ENCODE assay signal across 19 cellular contexts in genomic region chr15:56973463-56973862, GRCh38. TPM values are rescaled to one million over a fixed set of nuclear protein-coding genes. Genes with fewer than 3 reads are reported as not detected.
DNase-seq lines count a peak whose midpoint lies in the region; ATAC-seq, FAIRE-seq and TF ChIP-seq lines count a peak whose summit lies in the region.
"Had no signal": no experiment of that assay in that cellular context is flagged by ENCODE, and none has a peak within 500 bp of the region (broad histone marks: within the 10 kb centered on the region; RNA-seq: fewer than 3 reads in every experiment).

No MANE protein-coding gene starts in this region.

- H2AFZ ChIP-seq in SK-N-SH (ENCODE audit: low read depth) (no peak overlapping the region), DND-41 (ENCODE audit: low read depth, low read length) (no peak overlapping the region), astrocyte (ENCODE audit: low read depth, low read length) (no peak overlapping the region), osteoblast (ENCODE audit: low read length) (no peak overlapping the region)

- no peaks in the 10 kb centered on the region for H3K9me3 ChIP-seq in SK-N-SH
- H3K9me3 ChIP-seq in DND-41 (ENCODE audit: insufficient read depth, low read length, severe bottlenecking) = no peaks in the 10 kb centered on the region
- H3K9me3 ChIP-seq in astrocyte (ENCODE audit: insufficient read depth, low read depth, low read length) = no peaks in the 10 kb centered on the region
- no peaks in the 10 kb centered on the region for H3K9me3 ChIP-seq in osteoblast (ENCODE audit: low read depth, low read length)

- H3F3A ChIP-seq in SK-N-SH (replicated peaks; ENCODE audit: insufficient read depth) = peaks cover 20% of the 10 kb centered on the region

- H3K9ac ChIP-seq in SK-N-SH (no peak overlapping the region), DND-41 (ENCODE audit: low read depth, low read length) (no peak overlapping the region), astrocyte (ENCODE audit: low read length) (no peak overlapping the region)

- no peak for ATAC-seq in SK-N-SH treated with all-trans-retinoic acid at 6 μM for 48 hours
- ATAC-seq in DND-41 (ENCODE audit: insufficient read depth, low read depth) = no peak
- ATAC-seq: HepG2 had no signal

- peaks cover 100% of the 10 kb centered on the region for H3K79me2 ChIP-seq in SK-N-SH (ENCODE audit: insufficient read depth)
- peaks cover 99% of the 10 kb centered on the region for H3K79me2 ChIP-seq in DND-41 (ENCODE audit: insufficient read depth, low read length)
- peaks cover 96% of the 10 kb centered on the region for H3K79me2 ChIP-seq in astrocyte (ENCODE audit: insufficient read depth, low read length)
- peaks cover 95% of the 10 kb centered on the region for H3K79me2 ChIP-seq in osteoblast (ENCODE audit: insufficient read depth, low read length)

- H3K4me1 ChIP-seq in SK-N-SH (ENCODE audit: control insufficient read depth in 1 of 2, insufficient read depth in 2 of 2, low read depth in 1 of 2, low read length in 1 of 2) = peaks cover 6 to 21% of the 10 kb centered on the region in 2 experiments; a peak in 2 of 4 replicates
- H3K4me1 ChIP-seq in DND-41 (ENCODE audit: insufficient read depth, low read length) = peaks cover 59% of the 10 kb centered on the region
- H3K4me1 ChIP-seq in astrocyte (ENCODE audit: insufficient read depth, low read length) = no peaks in the 10 kb centered on the region
- H3K4me1 ChIP-seq in osteoblast (ENCODE audit: insufficient read depth, low read length) = no peaks in the 10 kb centered on the region

- H3K27ac ChIP-seq in SK-N-SH (ENCODE audit: low read depth in 2 of 2, low read length in 1 of 2) (0 out of 4 replicates have a peak overlapping the region, but pooled peaks of 1 of the 2 experiments have one; percentile 2), DND-41 (ENCODE audit: low read length) (peak overlapping the region; percentile 28), astrocyte (ENCODE audit: low read depth, low read length) (no peak overlapping the region), osteoblast (ENCODE audit: low read depth, low read length) (no peak overlapping the region)
- H3K27ac ChIP-seq: 22Rv1 had no signal

- no peaks in the 10 kb centered on the region for H3K9me2 ChIP-seq in SK-N-SH

- FAIRE-seq in astrocyte (lab: Jason Lieb, UNC) = peak; percentile 5
- FAIRE-seq: GM12892, HepG2, HTR-8/SVneo had no signal

- no peaks in the 10 kb centered on the region for H3K27me3 Mint-ChIP-seq in astrocyte (ENCODE audit: low read depth, unreplicated experiment)
- H3K27me3 Mint-ChIP-seq: B cell; CD4-positive, alpha-beta T cell had no signal

- H4K20me1 ChIP-seq in SK-N-SH (ENCODE audit: insufficient read depth) = peaks cover 53% of the 10 kb centered on the region
- H4K20me1 ChIP-seq in DND-41 (ENCODE audit: insufficient read depth, low read length) = peaks cover 51% of the 10 kb centered on the region
- H4K20me1 ChIP-seq in astrocyte (ENCODE audit: insufficient read depth, low read length) = peaks cover 55% of the 10 kb centered on the region
- peaks cover 8% of the 10 kb centered on the region for H4K20me1 ChIP-seq in osteoblast (ENCODE audit: insufficient read depth, low read length)

- TF ChIP-seq EP300 in SK-N-SH (IDR thresholded peaks at IDR 0.05; ENCODE audit: borderline replicate concordance in 1 of 2, low read depth in 1 of 2, low read length in 1 of 2) = no peak

- H3K9me3 Mint-ChIP-seq in astrocyte (ENCODE audit: unreplicated experiment) = no peaks in the 10 kb centered on the region
- H3K9me3 Mint-ChIP-seq: CD4-positive, alpha-beta T cell; HFFc6 had no signal

- no peak overlapping the region for H3K4me3 Mint-ChIP-seq in astrocyte (ENCODE audit: unreplicated experiment)
- H3K4me3 Mint-ChIP-seq: B cell; CD4-positive, alpha-beta T cell; HFFc6 had no signal

- H3K36me3 Mint-ChIP-seq in astrocyte (ENCODE audit: low read depth, unreplicated experiment) = no peaks in the 10 kb centered on the region

- TF ChIP-seq CTCF in SK-N-SH (IDR thresholded peaks at IDR 0.05) (no peak), DND-41 (IDR thresholded peaks at IDR 0.05; ENCODE audit: borderline replicate concordance, extremely low read depth, low read length, poor library complexity, severe bottlenecking) (no peak), astrocyte (IDR thresholded peaks at IDR 0.05; ENCODE audit: insufficient read depth, low read depth, low read length) (no peak), osteoblast (IDR thresholded peaks at IDR 0.05; ENCODE audit: extremely low read depth, low read depth, low read length) (no peak)

- H3K36me3 ChIP-seq in SK-N-SH (replicated peaks in 1 of 2; ENCODE audit: control insufficient read depth in 1 of 2, insufficient read depth in 2 of 2, low read length in 1 of 2) (no peaks in the 10 kb centered on the region), DND-41 (ENCODE audit: insufficient read depth, low read length) (no peaks in the 10 kb centered on the region), astrocyte (ENCODE audit: insufficient read depth, low read length) (no peaks in the 10 kb centered on the region), osteoblast (ENCODE audit: insufficient read depth, low read length) (no peaks in the 10 kb centered on the region)

- POLR2A ChIA-PET in SK-N-SH (lab: Yijun Ruan, JAX) = no interaction called here

- H3K4me1 Mint-ChIP-seq in astrocyte (ENCODE audit: low read depth, unreplicated experiment) = peaks cover 25% of the 10 kb centered on the region

- CTCF ChIA-PET in SK-N-SH (lab: Yijun Ruan, JAX) = no interaction called here

- 47% methylated on average over 1 of the region's 1 CpG for WGBS in SK-N-SH (ENCODE audit: low lambda C conversion rate)

- TF ChIP-seq RAD21 in SK-N-SH (IDR thresholded peaks at IDR 0.05; ENCODE audit: low read length) = no peak

- H3K27ac Mint-ChIP-seq in astrocyte (ENCODE audit: unreplicated experiment) = no peak overlapping the region
- H3K27ac Mint-ChIP-seq: B cell; CD4-positive, alpha-beta T cell; HFFc6 had no signal

- H3K4me3 ChIP-seq in SK-N-SH (ENCODE audit: low read depth in 2 of 2, low read length in 1 of 2) (no peak overlapping the region), DND-41 (ENCODE audit: low read depth in 1 of 2, low read length in 2 of 2) (no peak overlapping the region), astrocyte (ENCODE audit: insufficient read depth, low read depth, low read length) (no peak overlapping the region), osteoblast (ENCODE audit: insufficient read depth, low read length) (no peak overlapping the region)

- H3K27me3 ChIP-seq in SK-N-SH (ENCODE audit: insufficient read depth) (no peaks in the 10 kb centered on the region), DND-41 (ENCODE audit: insufficient read depth, low read length, poor library complexity) (no peaks in the 10 kb centered on the region), astrocyte (ENCODE audit: insufficient read depth, low read length) (no peaks in the 10 kb centered on the region), osteoblast (ENCODE audit: insufficient read depth, low read length) (no peaks in the 10 kb centered on the region)

- H3K4me2 ChIP-seq in SK-N-SH (no peak overlapping the region), DND-41 (ENCODE audit: insufficient read depth, low read length) (peak overlapping the region; percentile 12), astrocyte (ENCODE audit: low read length) (no peak overlapping the region), osteoblast (ENCODE audit: insufficient read depth, low read length) (no peak overlapping the region)

- DNase-seq in SK-N-SH (no peak), DND-41 (no peak), astrocyte (ENCODE audit: low read depth) (no peak), osteoblast (ENCODE audit: insufficient read length, low spot score, missing footprints) (peak; percentile 11), NCI-H2107 (lab: John Stamatoyannopoulos, UW) (no peak)
- DNase-seq in stimulated activated naive CD4-positive, alpha-beta T cell treated with Interleukin-2 at 50 U/mL for 16 hours (lab: John Stamatoyannopoulos, UW) = no peak
- no peak for DNase-seq in activated effector memory CD4-positive, alpha-beta T cell treated with anti-CD3 and anti-CD28 coated beads, Interleukin-2, amount 50 U/mL, for 16 hours
- DNase-seq: C1 segment of cervical spinal cord; Calu3; CD4-positive, alpha-beta T cell; DMS 273 treated with DMSO at 0.1 percent for 48 hours; HCEC 1CT; HFFc6 had no signal

TF ChIP-seq in SK-N-SH, 30 proteins besides CTCF, POLR2A, EP300 and RAD21:
- TF ChIP-seq FOSL2 (IDR thresholded peaks at IDR 0.05; ENCODE audit: borderline replicate concordance, low read depth) = 0 out of 2 replicates have a peak, but pooled peaks have one; percentile 9
- TF ChIP-seq, protein P1, sequence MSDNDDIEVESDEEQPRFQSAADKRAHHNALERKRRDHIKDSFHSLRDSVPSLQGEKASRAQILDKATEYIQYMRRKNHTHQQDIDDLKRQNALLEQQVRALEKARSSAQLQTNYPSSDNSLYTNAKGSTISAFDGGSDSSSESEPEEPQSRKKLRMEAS (IDR thresholded peaks at IDR 0.05; ENCODE audit: low read depth) = no peak
TF ChIP-seq in SK-N-SH: peak in this region for 1.

TF ChIP-seq in SK-N-SH treated with all-trans-retinoic acid at 6 μM for 48 hours, 23 proteins besides CTCF, POLR2A, EP300 and RAD21 (continues in another document):
- TF ChIP-seq, protein P2, sequence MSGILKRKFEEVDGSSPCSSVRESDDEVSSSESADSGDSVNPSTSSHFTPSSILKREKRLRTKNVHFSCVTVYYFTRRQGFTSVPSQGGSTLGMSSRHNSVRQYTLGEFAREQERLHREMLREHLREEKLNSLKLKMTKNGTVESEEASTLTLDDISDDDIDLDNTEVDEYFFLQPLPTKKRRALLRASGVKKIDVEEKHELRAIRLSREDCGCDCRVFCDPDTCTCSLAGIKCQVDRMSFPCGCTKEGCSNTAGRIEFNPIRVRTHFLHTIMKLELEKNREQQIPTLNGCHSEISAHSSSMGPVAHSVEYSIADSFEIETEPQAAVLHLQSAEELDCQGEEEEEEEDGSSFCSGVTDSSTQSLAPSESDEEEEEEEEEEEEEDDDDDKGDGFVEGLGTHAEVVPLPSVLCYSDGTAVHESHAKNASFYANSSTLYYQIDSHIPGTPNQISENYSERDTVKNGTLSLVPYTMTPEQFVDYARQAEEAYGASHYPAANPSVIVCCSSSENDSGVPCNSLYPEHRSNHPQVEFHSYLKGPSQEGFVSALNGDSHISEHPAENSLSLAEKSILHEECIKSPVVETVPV (CRISPR knock-in tag; IDR thresholded peaks at IDR 0.05) = no peak

RNA-seq across cellular contexts. Expression of gene TCF12, which starts 55.0 kb away (rescaled TPM):
- polyA plus RNA-seq in SK-N-SH (2012; rRNA removed) = 49.6 and 50.6 TPM in 2 replicates
- 48.4 and 57.3 TPM in 2 replicates for polyA plus RNA-seq in SK-N-SH (2012; cell fraction: cytosol; rRNA removed)
- polyA plus RNA-seq in SK-N-SH (2012; cell fraction: nucleus; rRNA removed) = 44.5 and 54.7 TPM in 2 replicates
- total RNA-seq in astrocyte = 106 and 112 TPM in 2 replicates
- 82.2 and 86.5 TPM in 2 replicates for total RNA-seq in osteoblast
